In genomic region chr3:128879125-128879969, GRCh38 we compare ENCODE assay signal across 8 cellular contexts. TPM values are rescaled to one million over a fixed set of nuclear protein-coding genes. Genes with fewer than 3 reads are reported as not detected.
DNase-seq lines count a peak whose midpoint lies in the region; ATAC-seq and TF ChIP-seq lines count a peak whose summit lies in the region.

Gene ACAD9, plus strand, starts transcription at chr3:128879620. Its CDS starts 72 bp downstream, at chr3:128879692.

- H3K27me3 ChIP-seq in left lung, result no peaks in the 10 kb centered on the region

- intact Hi-C loops in left lung (cut with DNase I), result no loop called here

- H3K4me3 ChIP-seq in left lung, result peak within 1 kb of the TSS; percentile 59 to 66

- TF ChIP-seq CTCF in C4-2B (conservative IDR thresholded peaks at IDR 0.05) (no peak), left lung (IDR thresholded peaks at IDR 0.05) (no peak)

- no peaks in the 10 kb centered on the region for H3K36me3 ChIP-seq in left lung

- peak; percentile 97 for DNase-seq in NCI-H774 (lab: John Stamatoyannopoulos, UW)
- DNase-seq in activated CD4-positive, alpha-beta T cell treated with anti-CD3 and anti-CD28 coated beads, Interleukin-2, amount 50 U/mL, for 4 hours, result peak; percentile 93 to 95
- peak; percentile 99 for DNase-seq in dermis blood vessel endothelial cell
- peak; percentile 97 to 98 for DNase-seq in left lung
- peak; percentile 97 to 99 for DNase-seq in stimulated activated CD4-positive, alpha-beta T cell treated with anti-CD3 and anti-CD28 coated beads, Interleukin-2, amount 100 ng/mL, for 48 hours

- ATAC-seq in GM19395 (IDR thresholded peaks at IDR 0.05; ENCODE audit: unreplicated experiment), result peak; percentile 88
- peak; percentile 91 for ATAC-seq in HG03565 (IDR thresholded peaks at IDR 0.05; ENCODE audit: unreplicated experiment)
- peak; percentile 97 for ATAC-seq in left lung

- no peaks in the 10 kb centered on the region for H3K9me3 ChIP-seq in left lung

- peaks cover 15 to 54% of the 10 kb centered on the region in 2 donors for H3K4me1 ChIP-seq in left lung

- peak within 1 kb of the TSS; percentile 83 for H3K27ac ChIP-seq in C4-2B
- peak within 1 kb of the TSS; percentile 92 to 98 for H3K27ac ChIP-seq in left lung

RNA-seq across cellular contexts. Expression of gene ACAD9, which starts in this region (rescaled TPM):
- total RNA-seq in dermis blood vessel endothelial cell (47.5 and 51.4 TPM in 2 replicates), left lung (10 to 100 TPM; 38.6 to 43.2 TPM)

Comparison
In these comparisons a context has a peak if more than half of its experiments do, and no peak if none do; other contexts are left out.
1. Peak in every context shown above with its lines: DNase-seq, ATAC-seq, H3K4me3 ChIP-seq and H3K27ac ChIP-seq.